10 cellular contexts compared by ENCODE assay signal in genomic region chr5:38468202-38468656, GRCh38.
DNase-seq lines count a peak whose midpoint lies in the region; ATAC-seq and TF ChIP-seq lines count a peak whose summit lies in the region.
"Had no signal": no experiment of that assay in that cellular context is flagged by ENCODE, and none has a peak within 500 bp of the region (broad histone marks: within the 10 kb centered on the region; RNA-seq: fewer than 3 reads in every experiment).

No MANE protein-coding gene starts in this region.

- DNase-seq in ACHN (peak; percentile 89), RWPE1 (ENCODE audit: low spot score) (peak; percentile 95), esophagus squamous epithelium (lab: John Stamatoyannopoulos, UW) (no peak), osteoblast (ENCODE audit: insufficient read length, low spot score, missing footprints) (peak; percentile 98), SIG-M5 (lab: John Stamatoyannopoulos, UW) (no peak), DMS79 (lab: John Stamatoyannopoulos, UW) (no peak)
- no peak for DNase-seq in activated T-cell treated with anti-CD3 and anti-CD28 coated beads, Interleukin-2, amount 50 U/mL, for 1 hour
- DNase-seq: activated T-cell treated with anti-CD3 and anti-CD28 coated beads for 4 hours had no signal

- H3K27ac ChIP-seq in RWPE1 (peak overlapping the region; percentile 82), esophagus squamous epithelium (peak overlapping the region; percentile 60 to 92 (median 84)), osteoblast (ENCODE audit: low read depth, low read length) (peak overlapping the region; percentile 82)

- no peaks in the 10 kb centered on the region for H3K36me3 ChIP-seq in esophagus squamous epithelium
- H3K36me3 ChIP-seq in osteoblast (ENCODE audit: insufficient read depth, low read length) = no peaks in the 10 kb centered on the region

- H2AFZ ChIP-seq in osteoblast (ENCODE audit: low read length) = peak overlapping the region; percentile 80

- no peaks in the 10 kb centered on the region for H4K20me1 ChIP-seq in osteoblast (ENCODE audit: insufficient read depth, low read length)

- 80 to 83% methylated on average over 4 of the region's 11 CpGs for WGBS in esophagus squamous epithelium, 2 donors

- peak overlapping the region; percentile 71 for H3K4me2 ChIP-seq in osteoblast (ENCODE audit: insufficient read depth, low read length)

- TF ChIP-seq CTCF in RWPE1 (conservative IDR thresholded peaks at IDR 0.05; ENCODE audit: low read depth) (no peak), esophagus squamous epithelium (IDR thresholded peaks at IDR 0.05) (no peak), osteoblast (IDR thresholded peaks at IDR 0.05; ENCODE audit: extremely low read depth, low read depth, low read length) (no peak)

- H3K9me3 ChIP-seq in esophagus squamous epithelium (no peaks in the 10 kb centered on the region), osteoblast (ENCODE audit: low read depth, low read length) (no peaks in the 10 kb centered on the region)

- POLR2A ChIA-PET in RWPE1 (lab: Yijun Ruan, JAX; ENCODE audit: low non-redundant PET) = no interaction called here

- CTCF ChIA-PET in RWPE1 (lab: Yijun Ruan, JAX) = interaction anchor here (0.7 to 1.3 kb wide), 2 partner anchors 26 to 85 kb away, joined by 5 to 7 read pairs; no protein-coding TSS in a partner anchor

- in situ Hi-C loops in ACHN (cut with HindIII; ENCODE audit: low pct_ligation_motif_present, low pct_unique_long_range_greater_than_20kb, low sequenced_read_pairs) = no loop called here

- no peaks in the 10 kb centered on the region for H3K79me2 ChIP-seq in osteoblast (ENCODE audit: insufficient read depth, low read length)

- TF ChIP-seq POLR2A in esophagus squamous epithelium (IDR thresholded peaks at IDR 0.05) = no peak

- intact Hi-C loops in esophagus squamous epithelium (cut with DNase I) = no loop called here

- H3K4me1 ChIP-seq in esophagus squamous epithelium (peaks cover 11 to 69% (median 42%) of the 10 kb centered on the region in 3 donors), osteoblast (ENCODE audit: insufficient read depth, low read length) (peaks cover 59% of the 10 kb centered on the region)

- H3K27me3 ChIP-seq in esophagus squamous epithelium = no peaks in the 10 kb centered on the region
- no peaks in the 10 kb centered on the region for H3K27me3 ChIP-seq in osteoblast (ENCODE audit: insufficient read depth, low read length)

- ATAC-seq in GM18868 (IDR thresholded peaks at IDR 0.05; ENCODE audit: unreplicated experiment) = no peak
- ATAC-seq: left colon had no signal

- H3K4me3 ChIP-seq in esophagus squamous epithelium (no peak overlapping the region), osteoblast (ENCODE audit: insufficient read depth, low read length) (peak overlapping the region; percentile 43)

Comparison
In these comparisons a context has a peak if more than half of its experiments do, and no peak if none do; other contexts are left out.
1. DNase-seq: peak in ACHN (single experiment), RWPE1 (single experiment) and osteoblast (single experiment); none in esophagus squamous epithelium (single experiment), SIG-M5 (single experiment), DMS79 (single experiment) and activated T-cell treated with anti-CD3 and anti-CD28 coated beads, Interleukin-2, amount 50 U/mL, for 1 hour (single experiment).
2. Peak in every context shown above with its lines, with median percentiles within 50 percentile points of each other: H3K27ac ChIP-seq.